ENCODE assay signal across 23 cellular contexts in the genomic region with DNA sequence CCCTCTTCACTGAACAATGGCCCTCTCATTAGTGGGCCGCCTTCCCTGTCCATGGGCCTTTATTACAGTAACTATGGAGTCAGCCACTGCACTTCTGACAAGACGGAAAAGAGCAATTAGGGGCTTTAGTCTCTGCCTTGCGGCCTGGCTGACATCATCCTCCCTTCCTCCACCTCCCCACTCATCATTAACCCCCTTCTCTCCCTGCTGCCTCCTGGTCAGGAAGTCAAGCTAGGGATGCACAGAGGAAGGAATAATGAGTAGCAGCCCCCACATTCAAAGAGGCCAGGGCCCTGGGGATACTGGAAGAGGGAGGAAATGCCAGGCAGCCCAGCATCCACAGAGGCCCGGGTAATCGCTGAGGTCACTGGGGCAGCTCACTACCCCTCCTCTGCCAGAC.
A peak's percentile ranks its signal among the peaks of the same experiment; 100 is the strongest.
DNase-seq lines count a peak whose midpoint lies in the region; ATAC-seq lines count a peak whose summit lies in the region.
"Had no signal": no experiment of that assay in that cellular context is flagged by ENCODE, and none has a peak within 500 bp of the region (broad histone marks: within the 10 kb centered on the region; RNA-seq: fewer than 3 reads in every experiment).

No MANE protein-coding gene starts in this region.

- no peaks in the 10 kb centered on the region for H3K9me3 Mint-ChIP-seq in T-helper 2 cell treated with Interferon-gamma antibody and Interleukin-4, amounts not matched to agents 5 μg/mL and 100 μg/mL, for 36 hours

- peak overlapping the region; percentile 30 for H3K23ac ChIP-seq in neuronal stem cell (ENCODE audit: low read depth, low read length, poor library complexity)

- H3K18ac ChIP-seq in neuronal stem cell (ENCODE audit: low read length) = peak overlapping the region; percentile 38

- H3K4me1 Mint-ChIP-seq in T-helper 2 cell treated with Interferon-gamma antibody and Interleukin-4, amounts not matched to agents 5 μg/mL and 100 μg/mL, for 36 hours (ENCODE audit: low read depth) = no peaks in the 10 kb centered on the region
- H3K4me1 Mint-ChIP-seq: CD4-positive, alpha-beta memory T cell had no signal

- no peaks in the 10 kb centered on the region for H3K27me3 Mint-ChIP-seq in T-helper 2 cell treated with Interferon-gamma antibody and Interleukin-4, amounts not matched to agents 5 μg/mL and 100 μg/mL, for 36 hours (ENCODE audit: low read depth)
- H3K27me3 Mint-ChIP-seq: CD4-positive, alpha-beta memory T cell had no signal

- no peak overlapping the region for H3K14ac ChIP-seq in neuronal stem cell (ENCODE audit: low read length)

- peak; percentile 27 for DNase-seq in NCI-H2227 (lab: John Stamatoyannopoulos, UW; ENCODE audit: unreplicated experiment)
- peak; percentile 19 for DNase-seq in astrocyte of the hippocampus (ENCODE audit: low read depth, low spot score)
- no peak for DNase-seq in neuronal stem cell (ENCODE audit: low spot score)
- DNase-seq in T-helper 2 cell treated with Interferon-gamma antibody and Interleukin-4, amounts not matched to agents 5 μg/mL and 100 μg/mL, for 36 hours (ENCODE audit: low spot score) = no peak
- DNase-seq in NOMO-1 treated with dmso at 0.1 percent for 144 hours (lab: John Stamatoyannopoulos, UW; ENCODE audit: unreplicated experiment) = no peak
- no peak for DNase-seq in cerebellar nuclear complex (lab: John Stamatoyannopoulos, UW)
- DNase-seq: Caco-2; CD4-positive, alpha-beta memory T cell; GF-D8; IMR-90; NCI-H1092; NCI-H1417 treated with DMSO at 0.1 percent for 48 hours; NCI-H1694 treated with DMSO at 0.1 percent for 48 hours; NCI-H2081; NCI-H345; NCI-H524; NCI-H774; PC-9; SHP77 had no signal

- peak overlapping the region; percentile 69 for H2AFZ ChIP-seq in neuronal stem cell (ENCODE audit: low read length)
- H2AFZ ChIP-seq: PC-9 had no signal

- H3K36me3 Mint-ChIP-seq in T-helper 2 cell treated with Interferon-gamma antibody and Interleukin-4, amounts not matched to agents 5 μg/mL and 100 μg/mL, for 36 hours (ENCODE audit: low read depth) = no peaks in the 10 kb centered on the region
- H3K36me3 Mint-ChIP-seq: CD4-positive, alpha-beta memory T cell had no signal

- H3K4me3 Mint-ChIP-seq in T-helper 2 cell treated with Interferon-gamma antibody and Interleukin-4, amounts not matched to agents 5 μg/mL and 100 μg/mL, for 36 hours = no peak overlapping the region
- H3K4me3 Mint-ChIP-seq: CD4-positive, alpha-beta memory T cell had no signal

- H2BK12ac ChIP-seq in neuronal stem cell (ENCODE audit: low read length) = no peak overlapping the region

- no peak overlapping the region for H2BK120ac ChIP-seq in neuronal stem cell (ENCODE audit: low read depth, low read length)

- H4K8ac ChIP-seq in neuronal stem cell (ENCODE audit: low read depth, low read length) = no peak overlapping the region

- no peak overlapping the region for H2BK5ac ChIP-seq in neuronal stem cell (ENCODE audit: low read length)

- H3K4me1 ChIP-seq in neuronal stem cell (ENCODE audit: control insufficient read depth in 2 of 2, insufficient read depth in 1 of 2, low read depth in 1 of 2, low read length in 2 of 2) = peaks cover 5 to 8% of the 10 kb centered on the region in 2 donors
- H3K4me1 ChIP-seq: Caco-2 had no signal

- no peaks in the 10 kb centered on the region for H3K79me1 ChIP-seq in neuronal stem cell (ENCODE audit: low read depth, low read length)

- H3K27ac Mint-ChIP-seq in T-helper 2 cell treated with Interferon-gamma antibody and Interleukin-4, amounts not matched to agents 5 μg/mL and 100 μg/mL, for 36 hours = no peak overlapping the region
- H3K27ac Mint-ChIP-seq: CD4-positive, alpha-beta memory T cell had no signal

- H3K9ac ChIP-seq in neuronal stem cell (ENCODE audit: low read depth, low read length, poor library complexity) = no peak overlapping the region
- H3K9ac ChIP-seq: KMS-11 had no signal

- ATAC-seq in GM19452 (IDR thresholded peaks at IDR 0.05; ENCODE audit: unreplicated experiment) = no peak
- ATAC-seq: HCT116 had no signal

- no peak overlapping the region for H3K4me3 ChIP-seq in neuronal stem cell (ENCODE audit: low read length in 2 of 2)
- H3K4me3 ChIP-seq: PC-9 had no signal

- WGBS in neuronal stem cell (ENCODE audit: extremely low coverage in 2 of 2, insufficient read length in 2 of 2, insufficient replicate concordance in 1 of 2), 2 donors = no CpG with 5 or more reads among the region's 5 CpGs

- H3K27ac ChIP-seq in neuronal stem cell (replicated peaks; ENCODE audit: low read length) = peak overlapping the region; percentile 7
- H3K27ac ChIP-seq: KMS-11, PC-9, RWPE1 had no signal

- H2AK5ac ChIP-seq in neuronal stem cell (ENCODE audit: low read depth, low read length) = peak overlapping the region; percentile 12

- no peak overlapping the region for H2BK15ac ChIP-seq in neuronal stem cell (ENCODE audit: low read length)

- H3K4me2 ChIP-seq in neuronal stem cell (ENCODE audit: insufficient read depth, low read length, poor library complexity, severe bottlenecking) = no peak overlapping the region
- H3K4me2 ChIP-seq: KMS-11, PC-9 had no signal

- no peak overlapping the region for H3K4ac ChIP-seq in neuronal stem cell (ENCODE audit: low read length)

- no peaks in the 10 kb centered on the region for H3K9me3 ChIP-seq in neuronal stem cell (replicated peaks in 1 of 2; ENCODE audit: control insufficient read depth in 2 of 2, insufficient read depth in 1 of 2, low read depth in 1 of 2, low read length in 2 of 2)
- H3K9me3 ChIP-seq: Caco-2 had no signal

- no peak overlapping the region for H4K91ac ChIP-seq in neuronal stem cell (ENCODE audit: low read depth, low read length, poor library complexity)

- H3K36me3 ChIP-seq in neuronal stem cell (replicated peaks in 1 of 2; ENCODE audit: control insufficient read depth in 2 of 2, insufficient read depth in 2 of 2, low read length in 2 of 2) = no peaks in the 10 kb centered on the region

- no peaks in the 10 kb centered on the region for H3K27me3 ChIP-seq in neuronal stem cell (ENCODE audit: control insufficient read depth in 3 of 3, insufficient read depth in 3 of 3, low read depth in 1 of 3, low read length in 3 of 3)

Comparison
In these comparisons a context has a peak if more than half of its experiments do, and no peak if none do; other contexts are left out.
1. DNase-seq: peak in NCI-H2227 (single experiment) and astrocyte of the hippocampus (single experiment); none in neuronal stem cell (single experiment), T-helper 2 cell treated with Interferon-gamma antibody and Interleukin-4, amounts not matched to agents 5 μg/mL and 100 μg/mL, for 36 hours (single experiment), NOMO-1 treated with dmso at 0.1 percent for 144 hours (single experiment) and cerebellar nuclear complex (0 of 2).